9 cellular contexts compared by ENCODE assay signal in the genomic region with DNA sequence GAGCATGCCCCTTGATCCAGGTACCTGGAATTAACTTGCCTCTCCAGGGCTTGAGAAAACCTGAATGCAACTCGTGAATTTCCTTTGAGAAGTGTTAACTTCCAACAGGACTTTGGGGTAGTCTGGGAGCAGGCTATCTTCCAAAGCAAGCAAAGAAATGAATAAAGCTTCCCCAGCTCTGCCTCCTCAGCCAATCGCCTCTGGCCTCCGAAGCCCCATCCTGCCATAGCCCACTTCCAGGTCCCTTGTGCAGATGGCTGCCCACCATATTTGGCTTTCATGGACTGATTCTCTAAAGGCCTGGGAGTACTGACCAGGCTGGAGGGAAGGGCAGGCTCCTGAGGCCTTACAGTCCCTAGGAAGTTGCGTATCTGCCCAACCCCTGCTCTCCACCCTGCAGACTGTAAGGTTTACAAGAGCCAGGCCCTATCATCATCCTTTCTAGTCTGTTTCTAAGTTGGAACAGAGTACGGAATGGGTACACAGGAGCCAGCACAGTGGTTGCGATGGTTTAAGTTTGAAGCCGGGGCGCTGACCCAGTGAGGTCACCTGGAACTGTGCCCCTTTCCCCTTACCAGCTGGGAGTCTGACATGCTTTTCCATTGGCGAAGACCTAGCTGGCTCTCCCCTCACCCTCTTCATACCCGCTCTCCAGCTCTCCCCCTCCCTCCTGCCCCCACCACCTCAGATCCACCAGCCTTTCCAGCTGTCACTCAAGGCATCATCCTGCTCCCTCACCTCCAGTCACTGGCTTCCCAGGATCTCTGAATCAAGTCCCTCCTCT. TPM values are rescaled to one million over a fixed set of nuclear protein-coding genes. Genes with fewer than 3 reads are reported as not detected.
DNase-seq lines count a peak whose midpoint lies in the region; ATAC-seq and TF ChIP-seq lines count a peak whose summit lies in the region.
"Had no signal": no experiment of that assay in that cellular context is flagged by ENCODE, and none has a peak within 500 bp of the region (broad histone marks: within the 10 kb centered on the region; RNA-seq: fewer than 3 reads in every experiment).

No MANE protein-coding gene starts in this region.

- no peak for DNase-seq in stimulated activated naive CD8-positive, alpha-beta T cell treated with anti-CD3 and anti-CD28 coated beads, Interleukin-15, Interleukin-2, amounts not matched to agents 100 U/mL and 50 U/mL, for 24 hours
- DNase-seq in MCF 10A (ENCODE audit: unreplicated experiment) (no peak), AML-193 (lab: John Stamatoyannopoulos, UW) (no peak)
- DNase-seq in naive thymus-derived CD4-positive, alpha-beta T cell = no peak
- DNase-seq in stimulated activated naive CD4-positive, alpha-beta T cell treated with Interleukin-2 at 50 U/mL for 16 hours (lab: John Stamatoyannopoulos, UW) = no peak
- DNase-seq: activated CD8-positive, alpha-beta memory T cell treated with anti-CD3 and anti-CD28 coated beads for 24 hours had no signal

- POLR2A ChIA-PET in MCF 10A (lab: Yijun Ruan, JAX) = interaction anchor here (1.0 to 6.5 kb wide), 7 partner anchors 9 to 46 kb away, joined by 3 to 141 read pairs (median 8); no protein-coding TSS in a partner anchor
- POLR2A ChIA-PET in naive thymus-derived CD4-positive, alpha-beta T cell (lab: Charles Lee) = interaction anchor here (0.8 to 4.4 kb wide), 10 partner anchors 12 to 30 kb away, joined by 3 to 62 read pairs (median 5); no protein-coding TSS in a partner anchor

- H3K36me3 ChIP-seq in naive thymus-derived CD4-positive, alpha-beta T cell (ENCODE audit: control insufficient read depth in 2 of 3, insufficient read depth in 3 of 3, low read length in 3 of 3) = peaks cover 0 to 23% (median 3%) of the 10 kb centered on the region in 3 experiments

- peaks cover 9% of the 10 kb centered on the region for H3K36me3 Mint-ChIP-seq in stimulated activated naive CD8-positive, alpha-beta T cell treated with anti-CD3 and anti-CD28 coated beads, Interleukin-15, Interleukin-2, amounts not matched to agents 100 ng/mL and 50 ng/mL, for 24 hours (ENCODE audit: low read depth)
- H3K36me3 Mint-ChIP-seq in MCF 10A (ENCODE audit: insufficient read depth, unreplicated experiment) = peaks cover 4% of the 10 kb centered on the region
- peaks cover 0 to 21% (median 4%) of the 10 kb centered on the region in 5 donors for H3K36me3 Mint-ChIP-seq in naive thymus-derived CD4-positive, alpha-beta T cell

- no peak overlapping the region for H3K27ac Mint-ChIP-seq in stimulated activated naive CD8-positive, alpha-beta T cell treated with anti-CD3 and anti-CD28 coated beads, Interleukin-15, Interleukin-2, amounts not matched to agents 100 ng/mL and 50 ng/mL, for 24 hours
- H3K27ac Mint-ChIP-seq in MCF 10A (ENCODE audit: low read depth, unreplicated experiment) = no peak overlapping the region
- H3K27ac Mint-ChIP-seq in naive thymus-derived CD4-positive, alpha-beta T cell = peak overlapping the region; percentile 90 to 99 (median 99)

- peak overlapping the region; percentile 90 for H3K27ac ChIP-seq in naive thymus-derived CD4-positive, alpha-beta T cell (ENCODE audit: low read depth, low read length)

- no peaks in the 10 kb centered on the region for H3K9me3 Mint-ChIP-seq in stimulated activated naive CD8-positive, alpha-beta T cell treated with anti-CD3 and anti-CD28 coated beads, Interleukin-15, Interleukin-2, amounts not matched to agents 100 ng/mL and 50 ng/mL, for 24 hours
- no peaks in the 10 kb centered on the region for H3K9me3 Mint-ChIP-seq in MCF 10A (ENCODE audit: unreplicated experiment)
- no peaks in the 10 kb centered on the region for H3K9me3 Mint-ChIP-seq in naive thymus-derived CD4-positive, alpha-beta T cell

- H3K4me3 Mint-ChIP-seq in stimulated activated naive CD8-positive, alpha-beta T cell treated with anti-CD3 and anti-CD28 coated beads, Interleukin-15, Interleukin-2, amounts not matched to agents 100 ng/mL and 50 ng/mL, for 24 hours = peak overlapping the region; percentile 94
- H3K4me3 Mint-ChIP-seq in MCF 10A (ENCODE audit: unreplicated experiment) = peak overlapping the region; percentile 81
- peak overlapping the region; percentile 93 to 100 (median 98) for H3K4me3 Mint-ChIP-seq in naive thymus-derived CD4-positive, alpha-beta T cell

- H3K4me1 Mint-ChIP-seq in stimulated activated naive CD8-positive, alpha-beta T cell treated with anti-CD3 and anti-CD28 coated beads, Interleukin-15, Interleukin-2, amounts not matched to agents 100 ng/mL and 50 ng/mL, for 24 hours (ENCODE audit: low read depth) = peaks cover 50% of the 10 kb centered on the region
- peaks cover 45% of the 10 kb centered on the region for H3K4me1 Mint-ChIP-seq in MCF 10A (ENCODE audit: insufficient read depth, unreplicated experiment)
- H3K4me1 Mint-ChIP-seq in naive thymus-derived CD4-positive, alpha-beta T cell = peaks cover 34 to 70% (median 63%) of the 10 kb centered on the region in 7 donors

- intact Hi-C loops in MCF 10A (cut with micrococcal nuclease) = no loop called here
- intact Hi-C loops in naive thymus-derived CD4-positive, alpha-beta T cell (cut with micrococcal nuclease) = loop anchor here (2.0 to 10.0 kb wide), 9 partner anchors 54 to 1459 kb away; a partner anchor contains a TSS

- CTCF ChIA-PET in MCF 10A (lab: Yijun Ruan, JAX) = interaction anchor here (0.6 to 3.6 kb wide), 11 partner anchors 7 to 370 kb away, joined by 3 to 31 read pairs (median 4); no protein-coding TSS in a partner anchor
- CTCF ChIA-PET in naive thymus-derived CD4-positive, alpha-beta T cell (lab: Charles Lee) = interaction anchor here (0.9 to 1.9 kb wide), 10 partner anchors 10 to 67 kb away, joined by 3 to 13 read pairs (median 4); no protein-coding TSS in a partner anchor

- TF ChIP-seq CTCF in MCF 10A (IDR thresholded peaks at IDR 0.05; ENCODE audit: unreplicated experiment) = no peak

- H3K27me3 ChIP-seq in naive thymus-derived CD4-positive, alpha-beta T cell (ENCODE audit: control insufficient read depth in 2 of 2, insufficient read depth in 2 of 2, low read length in 2 of 2) = no peaks in the 10 kb centered on the region

- no peaks in the 10 kb centered on the region for H3K27me3 Mint-ChIP-seq in stimulated activated naive CD8-positive, alpha-beta T cell treated with anti-CD3 and anti-CD28 coated beads, Interleukin-15, Interleukin-2, amounts not matched to agents 100 ng/mL and 50 ng/mL, for 24 hours
- no peaks in the 10 kb centered on the region for H3K27me3 Mint-ChIP-seq in MCF 10A (ENCODE audit: insufficient read depth, unreplicated experiment)
- H3K27me3 Mint-ChIP-seq in naive thymus-derived CD4-positive, alpha-beta T cell = no peaks in the 10 kb centered on the region

- BruUV-seq in MCF 10A (replicated peaks; lab: Mats Ljungman, UMichigan) = no TSS peak

- ATAC-seq in stimulated activated naive CD8-positive, alpha-beta T cell treated with anti-CD3 and anti-CD28 coated beads, Interleukin-15, Interleukin-2, amounts not matched to agents 100 U/mL and 50 U/mL, for 24 hours = no peak
- ATAC-seq in naive thymus-derived CD4-positive, alpha-beta T cell = no peak
- no peak for ATAC-seq in GM19395 (IDR thresholded peaks at IDR 0.05; ENCODE audit: unreplicated experiment)
- ATAC-seq in HG02981 (IDR thresholded peaks at IDR 0.05; ENCODE audit: unreplicated experiment) = no peak

- H3K4me1 ChIP-seq in naive thymus-derived CD4-positive, alpha-beta T cell (ENCODE audit: control insufficient read depth in 2 of 2, insufficient read depth in 2 of 2, low read length in 2 of 2) = peaks cover 38 to 41% of the 10 kb centered on the region in 2 donors

- no peaks in the 10 kb centered on the region for H3K9me3 ChIP-seq in naive thymus-derived CD4-positive, alpha-beta T cell (ENCODE audit: control insufficient read depth in 2 of 3, low read length in 3 of 3)

- peak overlapping the region; percentile 68 for H3K4me3 ChIP-seq in naive thymus-derived CD4-positive, alpha-beta T cell (ENCODE audit: low read length)

RNA-seq across cellular contexts. Expression of a gene that starts 1.1 kb away (rescaled TPM):
- 33.4 and 33.9 TPM in 2 replicates for total RNA-seq in MCF 10A (2022)
- total RNA-seq in naive thymus-derived CD4-positive, alpha-beta T cell = 100 to 1,000 TPM in 1 of 5 experiments, 10 to 100 TPM in 4; 42.1 to 113 (median 64.8) TPM
- polyA plus RNA-seq in naive thymus-derived CD4-positive, alpha-beta T cell = 10 to 100 TPM; 18.1 to 34.3 TPM

RNA-seq across cellular contexts. Expression of a gene that starts 1.3 kb away (rescaled TPM):
- 12.0 and 17.6 TPM in 2 replicates for total RNA-seq in MCF 10A (2022)
- 10 to 100 TPM in 3 of 5 experiments, 1 to 10 TPM in 2; 7.5 to 14.5 (median 12.3) TPM for total RNA-seq in naive thymus-derived CD4-positive, alpha-beta T cell
- polyA plus RNA-seq in naive thymus-derived CD4-positive, alpha-beta T cell = 10 to 100 TPM; 18.7 to 21.3 TPM

Comparison
In these comparisons a context has a peak if more than half of its experiments do, and no peak if none do; other contexts are left out.
1. H3K27ac Mint-ChIP-seq: peak in naive thymus-derived CD4-positive, alpha-beta T cell (9 of 9); none in stimulated activated naive CD8-positive, alpha-beta T cell treated with anti-CD3 and anti-CD28 coated beads, Interleukin-15, Interleukin-2, amounts not matched to agents 100 ng/mL and 50 ng/mL, for 24 hours (single experiment) and MCF 10A (single experiment).
2. Peak in every context shown above with its lines, with median percentiles within 50 percentile points of each other: H3K4me3 Mint-ChIP-seq.